Comparison of ENCODE assay signal across 26 cellular contexts in the genomic region with DNA sequence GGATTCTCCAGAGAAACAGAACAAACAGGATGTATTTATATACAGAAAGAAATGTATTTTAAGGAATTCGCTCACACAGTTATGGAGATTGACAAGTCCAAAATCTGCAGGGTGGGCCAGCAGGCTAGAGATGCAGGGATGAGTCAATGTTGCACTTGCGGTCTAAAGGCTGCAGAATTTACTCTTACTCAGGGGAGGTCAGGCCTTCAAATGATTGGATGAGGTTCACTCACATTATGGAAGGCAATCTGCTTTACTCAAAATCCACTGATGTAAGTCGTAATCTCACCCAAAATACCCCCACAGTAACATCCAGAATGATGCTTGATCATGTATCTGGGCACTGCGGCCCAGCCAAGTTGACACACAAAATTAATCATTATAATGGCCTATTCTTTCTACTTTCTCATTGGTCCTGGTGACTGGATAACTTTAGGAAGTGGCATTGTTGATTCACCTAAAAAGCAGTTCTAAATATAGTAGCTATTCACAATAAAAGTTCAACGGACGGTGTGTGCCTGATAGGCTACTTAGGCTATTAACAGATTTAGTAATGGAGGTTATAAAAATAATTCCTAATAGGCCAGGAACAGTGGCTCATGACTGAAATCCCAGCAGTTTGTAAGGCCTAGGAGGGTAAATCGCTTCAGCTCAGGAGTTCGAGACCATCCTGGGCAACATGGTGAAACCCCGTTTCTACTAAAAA. TPM values are rescaled to one million over a fixed set of nuclear protein-coding genes. Genes with fewer than 3 reads are reported as not detected.
DNase-seq lines count a peak whose midpoint lies in the region; ATAC-seq and TF ChIP-seq lines count a peak whose summit lies in the region.
"Had no signal": no experiment of that assay in that cellular context is flagged by ENCODE, and none has a peak within 500 bp of the region (broad histone marks: within the 10 kb centered on the region; RNA-seq: fewer than 3 reads in every experiment).

No MANE protein-coding gene starts in this region.

- peak overlapping the region; percentile 9 for H3K4me2 ChIP-seq in PC-3 (ENCODE audit: low read length)
- H3K4me2 ChIP-seq: hepatocyte had no signal

- no peak overlapping the region for H3K27ac ChIP-seq in breast epithelium
- H3K27ac ChIP-seq in PC-3 (ENCODE audit: low read length): peak overlapping the region; percentile 92
- H3K27ac ChIP-seq: 22Rv1, colonic mucosa, esophagus muscularis mucosa, hepatocyte, neutrophil, prostate gland, stomach, tibial artery, WERI-Rb-1 had no signal

- H3K4me1 ChIP-seq in breast epithelium (no peaks in the 10 kb centered on the region), PC-3 (ENCODE audit: insufficient read depth, low read length) (peaks cover 23% of the 10 kb centered on the region)
- H3K4me1 ChIP-seq: colonic mucosa, esophagus muscularis mucosa, prostate gland, stomach, tibial artery had no signal

- CTCF ChIA-PET in MCF 10A (lab: Yijun Ruan, JAX) (no interaction called here), PC-3 (lab: Charles Lee) (no interaction called here)

- H3K36me3 ChIP-seq in breast epithelium: no peaks in the 10 kb centered on the region
- no peaks in the 10 kb centered on the region for H3K36me3 ChIP-seq in PC-3 (ENCODE audit: low read depth, low read length)
- H3K36me3 ChIP-seq: colonic mucosa, esophagus muscularis mucosa, neutrophil, prostate gland, stomach, tibial artery, WERI-Rb-1 had no signal

- H3F3A ChIP-seq in PC-3 (ENCODE audit: low read length, unreplicated experiment): peaks cover 12% of the 10 kb centered on the region

- no peaks in the 10 kb centered on the region for H3K27me3 ChIP-seq in breast epithelium
- H3K27me3 ChIP-seq in PC-3 (ENCODE audit: low read length): no peaks in the 10 kb centered on the region
- H3K27me3 ChIP-seq: colonic mucosa, esophagus muscularis mucosa, hepatocyte, neutrophil, stomach, tibial artery had no signal

- no peak for DNase-seq in MCF 10A (ENCODE audit: unreplicated experiment)
- DNase-seq in breast epithelium (ENCODE audit: low spot score in 2 of 2): no peak
- peak; percentile 91 for DNase-seq in PC-3
- DNase-seq in dermis blood vessel endothelial cell: peak; percentile 19
- peak; percentile 35 to 37 for DNase-seq in lung microvascular endothelial cell (ENCODE audit: low read depth in 2 of 2)
- DNase-seq in amniotic stem cell (lab: John Stamatoyannopoulos, UW): no peak
- no peak for DNase-seq in NCI-H82 (lab: John Stamatoyannopoulos, UW)
- DNase-seq in cortex of kidney (lab: John Stamatoyannopoulos, UW): no peak
- DNase-seq: activated naive CD8-positive, alpha-beta T cell treated with anti-CD3 and anti-CD28 coated beads, Interleukin-2, amount 50 U/mL, for 24 hours; activated T-cell treated with anti-CD3 and anti-CD28 coated beads, Interleukin-2, amount 50 U/mL, for 1 hour; colonic mucosa; foreskin melanocyte; naive B cell; NCI-H2029 treated with DMSO at 0.1 percent for 48 hours; NCI-H774; stomach; tibial artery; WERI-Rb-1 had no signal

- no peaks in the 10 kb centered on the region for H3K9me3 Mint-ChIP-seq in MCF 10A (ENCODE audit: unreplicated experiment)
- H3K9me3 Mint-ChIP-seq: activated CD4-positive, alpha-beta T cell treated with anti-CD3 and anti-CD28 coated beads, Interleukin-2, amount 10 ng/mL, durations not matched to agents 24 days and 14 days; activated naive CD8-positive, alpha-beta T cell treated with anti-CD3 and anti-CD28 coated beads, Interleukin-2, amount 50 U/mL, for 24 hours; T-helper 2 cell treated with Interferon-gamma antibody and Interleukin-4, amounts not matched to agents 5 μg/mL and 100 μg/mL, for 36 hours had no signal

- no peaks in the 10 kb centered on the region for H3K4me1 Mint-ChIP-seq in MCF 10A (ENCODE audit: insufficient read depth, unreplicated experiment)

- peak overlapping the region; percentile 31 for H3K27ac Mint-ChIP-seq in MCF 10A (ENCODE audit: low read depth, unreplicated experiment)
- H3K27ac Mint-ChIP-seq: activated CD4-positive, alpha-beta T cell treated with anti-CD3 and anti-CD28 coated beads, Interleukin-2, amount 10 ng/mL, durations not matched to agents 24 days and 14 days; activated naive CD8-positive, alpha-beta T cell treated with anti-CD3 and anti-CD28 coated beads, Interleukin-2, amount 50 U/mL, for 24 hours; T-helper 2 cell treated with Interferon-gamma antibody and Interleukin-4, amounts not matched to agents 5 μg/mL and 100 μg/mL, for 36 hours had no signal

- no peak for TF ChIP-seq CTCF in MCF 10A (IDR thresholded peaks at IDR 0.05; ENCODE audit: unreplicated experiment)
- no peak for TF ChIP-seq CTCF in breast epithelium (IDR thresholded peaks at IDR 0.05)
- no peak for TF ChIP-seq CTCF in PC-3 (conservative IDR thresholded peaks at IDR 0.05; ENCODE audit: low read depth, low read length)

- no peak for TF ChIP-seq POLR2A in breast epithelium (IDR thresholded peaks at IDR 0.05)

- POLR2A ChIA-PET in MCF 10A (lab: Yijun Ruan, JAX): interaction anchor here (0.9 to 1.1 kb wide), 3 partner anchors 28 to 213 kb away, joined by 3 to 5 read pairs (median 3); a partner anchor contains a TSS
- POLR2A ChIA-PET in PC-3 (lab: Charles Lee; ENCODE audit: unreplicated experiment): no interaction called here

- no peaks in the 10 kb centered on the region for H3K36me3 Mint-ChIP-seq in MCF 10A (ENCODE audit: insufficient read depth, unreplicated experiment)

- peak overlapping the region; percentile 54 for H3K9ac ChIP-seq in PC-3 (ENCODE audit: low read length)

- no peaks in the 10 kb centered on the region for H3K9me2 ChIP-seq in PC-3 (replicated peaks; ENCODE audit: low read length)

- peak overlapping the region; percentile 10 for H2AFZ ChIP-seq in PC-3 (ENCODE audit: low read length)
- H2AFZ ChIP-seq: hepatocyte had no signal

- ATAC-seq in PC-3: peak; percentile 85
- ATAC-seq: activated naive CD8-positive, alpha-beta T cell treated with anti-CD3 and anti-CD28 coated beads, Interleukin-2, amount 50 U/mL, for 24 hours; left lobe of liver had no signal

- no peak overlapping the region for H3K4me3 Mint-ChIP-seq in MCF 10A (ENCODE audit: unreplicated experiment)
- H3K4me3 Mint-ChIP-seq: activated CD4-positive, alpha-beta T cell treated with anti-CD3 and anti-CD28 coated beads, Interleukin-2, amount 10 ng/mL, durations not matched to agents 24 days and 14 days; activated naive CD8-positive, alpha-beta T cell treated with anti-CD3 and anti-CD28 coated beads, Interleukin-2, amount 50 U/mL, for 24 hours; naive B cell; T-helper 2 cell treated with Interferon-gamma antibody and Interleukin-4, amounts not matched to agents 5 μg/mL and 100 μg/mL, for 36 hours had no signal

- BruUV-seq in MCF 10A (replicated peaks; lab: Mats Ljungman, UMichigan): no TSS peak
- BruUV-seq in PC-3 (replicated peaks; lab: Mats Ljungman, UMichigan): no TSS peak

- H3K4me3 ChIP-seq in breast epithelium (no peak overlapping the region), PC-3 (ENCODE audit: low read length) (no peak overlapping the region)
- H3K4me3 ChIP-seq: colonic mucosa, esophagus muscularis mucosa, hepatocyte, prostate gland, stomach, tibial artery had no signal

- no peaks in the 10 kb centered on the region for H3K27me3 Mint-ChIP-seq in MCF 10A (ENCODE audit: insufficient read depth, unreplicated experiment)
- H3K27me3 Mint-ChIP-seq: activated CD4-positive, alpha-beta T cell treated with anti-CD3 and anti-CD28 coated beads, Interleukin-2, amount 10 ng/mL, durations not matched to agents 24 days and 14 days; activated naive CD8-positive, alpha-beta T cell treated with anti-CD3 and anti-CD28 coated beads, Interleukin-2, amount 50 U/mL, for 24 hours; naive B cell had no signal

- intact Hi-C loops in MCF 10A (cut with micrococcal nuclease): no loop called here
- intact Hi-C loops in breast epithelium (cut with DNase I; ENCODE audit: low total_unique reads): no loop called here
- intact Hi-C loops in PC-3 (cut with micrococcal nuclease): loop anchor here (2.0 kb wide), 1 partner anchor 30 kb away; no protein-coding TSS in a partner anchor

- no peaks in the 10 kb centered on the region for H4K20me1 ChIP-seq in PC-3 (ENCODE audit: low read length)

- H3K9me3 ChIP-seq in breast epithelium (no peaks in the 10 kb centered on the region), PC-3 (ENCODE audit: low read length) (no peaks in the 10 kb centered on the region)
- H3K9me3 ChIP-seq: colonic mucosa, esophagus muscularis mucosa, neutrophil, prostate gland, stomach, tibial artery had no signal

- H3K79me2 ChIP-seq in PC-3 (ENCODE audit: low read length): no peaks in the 10 kb centered on the region
- H3K79me2 ChIP-seq: hepatocyte had no signal

RNA-seq across cellular contexts. Expression of a gene that starts 40.6 kb away (rescaled TPM):
- total RNA-seq in MCF 10A (2022): 14.3 and 17.8 TPM in 2 replicates
- total RNA-seq in breast epithelium: 10 to 100 TPM; 19.3 to 39.2 (median 27.8) TPM
- 2.9 and 8.3 TPM in 2 replicates for total RNA-seq in PC-3 (2014; rRNA removed)
- 8.2 and 9.4 TPM in 2 replicates for total RNA-seq in dermis blood vessel endothelial cell
- 5.0 and 8.7 TPM in 2 replicates for total RNA-seq in lung microvascular endothelial cell

Comparison
In these comparisons a context has a peak if more than half of its experiments do, and no peak if none do; other contexts are left out.
1. DNase-seq: peak in PC-3 (single experiment), dermis blood vessel endothelial cell (single experiment) and lung microvascular endothelial cell (2 of 2); none in MCF 10A (single experiment), breast epithelium (0 of 2), amniotic stem cell (single experiment), NCI-H82 (single experiment) and cortex of kidney (single experiment).